In the genomic region with DNA sequence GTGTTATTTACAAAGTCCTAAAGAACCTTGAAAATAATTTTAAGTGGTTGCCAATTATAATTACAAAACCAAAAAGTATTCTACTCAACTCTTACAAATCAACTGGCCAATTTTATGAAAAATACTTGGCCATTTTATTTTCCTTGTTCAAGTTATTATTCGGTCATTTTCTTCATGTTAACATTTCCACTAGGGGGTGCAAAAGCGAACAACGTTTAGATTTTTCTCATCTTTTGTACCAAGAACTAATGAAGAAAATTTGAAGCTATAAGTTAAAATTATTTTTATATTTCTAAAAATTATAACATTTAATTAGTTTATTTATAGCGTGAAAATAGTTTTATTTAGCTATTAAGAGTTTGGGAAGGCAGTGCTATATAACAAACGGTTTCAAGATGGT, we compare ENCODE assay signal across 1 cellular context.
TF ChIP-seq lines count a peak whose summit lies in the region.

No MANE protein-coding gene starts in this region.

TF ChIP-seq in HepG2, 621 proteins besides CTCF, POLR2A, EP300 and RAD21 (continued from another document):
- TF ChIP-seq, protein P1, sequence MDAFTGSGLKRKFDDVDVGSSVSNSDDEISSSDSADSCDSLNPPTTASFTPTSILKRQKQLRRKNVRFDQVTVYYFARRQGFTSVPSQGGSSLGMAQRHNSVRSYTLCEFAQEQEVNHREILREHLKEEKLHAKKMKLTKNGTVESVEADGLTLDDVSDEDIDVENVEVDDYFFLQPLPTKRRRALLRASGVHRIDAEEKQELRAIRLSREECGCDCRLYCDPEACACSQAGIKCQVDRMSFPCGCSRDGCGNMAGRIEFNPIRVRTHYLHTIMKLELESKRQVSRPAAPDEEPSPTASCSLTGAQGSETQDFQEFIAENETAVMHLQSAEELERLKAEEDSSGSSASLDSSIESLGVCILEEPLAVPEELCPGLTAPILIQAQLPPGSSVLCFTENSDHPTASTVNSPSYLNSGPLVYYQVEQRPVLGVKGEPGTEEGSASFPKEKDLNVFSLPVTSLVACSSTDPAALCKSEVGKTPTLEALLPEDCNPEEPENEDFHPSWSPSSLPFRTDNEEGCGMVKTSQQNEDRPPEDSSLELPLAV (CRISPR knock-in tag; conservative IDR thresholded peaks at IDR 0.05; ENCODE audit: low read depth), result no peak
- TF ChIP-seq, protein P2, sequence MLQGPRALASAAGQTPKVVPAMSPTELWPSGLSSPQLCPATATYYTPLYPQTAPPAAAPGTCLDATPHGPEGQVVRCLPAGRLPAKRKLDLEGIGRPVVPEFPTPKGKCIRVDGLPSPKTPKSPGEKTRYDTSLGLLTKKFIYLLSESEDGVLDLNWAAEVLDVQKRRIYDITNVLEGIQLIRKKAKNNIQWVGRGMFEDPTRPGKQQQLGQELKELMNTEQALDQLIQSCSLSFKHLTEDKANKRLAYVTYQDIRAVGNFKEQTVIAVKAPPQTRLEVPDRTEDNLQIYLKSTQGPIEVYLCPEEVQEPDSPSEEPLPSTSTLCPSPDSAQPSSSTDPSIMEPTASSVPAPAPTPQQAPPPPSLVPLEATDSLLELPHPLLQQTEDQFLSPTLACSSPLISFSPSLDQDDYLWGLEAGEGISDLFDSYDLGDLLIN (CRISPR knock-in tag; IDR thresholded peaks at IDR 0.05; ENCODE audit: borderline replicate concordance), result no peak
